ENCODE assay signal across 18 cellular contexts in genomic region chr5:41637424-41637823, GRCh38.
DNase-seq lines count a peak whose midpoint lies in the region; TF ChIP-seq lines count a peak whose summit lies in the region.
"Had no signal": no experiment of that assay in that cellular context is flagged by ENCODE, and none has a peak within 500 bp of the region (broad histone marks: within the 10 kb centered on the region; RNA-seq: fewer than 3 reads in every experiment).

No MANE protein-coding gene starts in this region.

- no peak overlapping the region for H3K27ac ChIP-seq in mammary epithelial cell (ENCODE audit: insufficient read depth, low read depth, low read length)
- H3K27ac ChIP-seq: lower lobe of right lung, thyroid gland had no signal

- H3K27me3 Mint-ChIP-seq in MCF 10A (ENCODE audit: insufficient read depth, unreplicated experiment) (peaks cover 41% of the 10 kb centered on the region), type B pancreatic cell (no peaks in the 10 kb centered on the region), HFFc6 (ENCODE audit: insufficient read depth) (peaks cover 3% of the 10 kb centered on the region; the same call in 1 of the 2 replicates)

- H3K9me3 Mint-ChIP-seq in MCF 10A (ENCODE audit: unreplicated experiment) (no peaks in the 10 kb centered on the region), type B pancreatic cell (no peaks in the 10 kb centered on the region), HFFc6 (no peaks in the 10 kb centered on the region)
- H3K9me3 Mint-ChIP-seq: stimulated activated naive B cell treated with anti-CD40 and anti-IgM and Interleukin-4, amounts not matched to agents 10 μg/mL and 1 μg/mL and 100 μg/mL, for 72 hours had no signal

- H3K4me3 Mint-ChIP-seq in MCF 10A (ENCODE audit: unreplicated experiment), result no peak overlapping the region
- peak overlapping the region; percentile 39 for H3K4me3 Mint-ChIP-seq in type B pancreatic cell
- no peak overlapping the region for H3K4me3 Mint-ChIP-seq in HFFc6
- H3K4me3 Mint-ChIP-seq: activated naive CD8-positive, alpha-beta T cell; naive B cell; stimulated activated naive B cell treated with anti-CD40 and anti-IgM and Interleukin-4, amounts not matched to agents 10 μg/mL and 1 μg/mL and 100 μg/mL, for 72 hours had no signal

- BruUV-seq in mammary epithelial cell (replicated peaks; lab: Mats Ljungman, UMichigan) (no TSS peak), MCF 10A (replicated peaks; lab: Mats Ljungman, UMichigan) (no TSS peak)

- no peaks in the 10 kb centered on the region for H3K4me1 Mint-ChIP-seq in MCF 10A (ENCODE audit: insufficient read depth, unreplicated experiment)
- H3K4me1 Mint-ChIP-seq in type B pancreatic cell (ENCODE audit: unreplicated experiment), result peaks cover 12% of the 10 kb centered on the region
- H3K4me1 Mint-ChIP-seq in HFFc6 (ENCODE audit: low read depth), result no peaks in the 10 kb centered on the region
- H3K4me1 Mint-ChIP-seq: naive B cell; stimulated activated naive B cell treated with anti-CD40 and anti-IgM and Interleukin-4, amounts not matched to agents 10 μg/mL and 1 μg/mL and 100 μg/mL, for 72 hours had no signal

- H2AFZ ChIP-seq in mammary epithelial cell (ENCODE audit: low read depth, low read length), result peak overlapping the region; percentile 17

- intact Hi-C loops in mammary epithelial cell (cut with micrococcal nuclease) (loop anchor here (5.0 kb wide), 1 partner anchor 290 kb away; no protein-coding TSS in a partner anchor), MCF 10A (cut with micrococcal nuclease) (no loop called here)

- H4K20me1 ChIP-seq in mammary epithelial cell (ENCODE audit: insufficient read depth, low read length), result no peaks in the 10 kb centered on the region

- POLR2A ChIA-PET in MCF 10A (lab: Yijun Ruan, JAX), result no interaction called here

- in situ Hi-C loops in mammary epithelial cell (cut with MboI; ENCODE audit: low sequenced_read_pairs in 2 of 2), result loop anchor here in 1 of 2 donors (25.0 kb wide), 1 partner anchor 325 kb away; no protein-coding TSS in a partner anchor

- H3K4me2 ChIP-seq in mammary epithelial cell (ENCODE audit: insufficient read depth, low read depth, low read length), result no peak overlapping the region

- no peak overlapping the region for H3K4me3 ChIP-seq in mammary epithelial cell (replicated peaks in 1 of 3; ENCODE audit: insufficient read depth in 1 of 3, low read depth in 2 of 3, low read length in 3 of 3)
- H3K4me3 ChIP-seq: lower lobe of right lung, thyroid gland had no signal

- H3K9ac ChIP-seq in mammary epithelial cell (ENCODE audit: insufficient read depth, low read length), result no peak overlapping the region

- H3K36me3 ChIP-seq in mammary epithelial cell (ENCODE audit: insufficient read depth, low read length), result no peaks in the 10 kb centered on the region
- H3K36me3 ChIP-seq: lower lobe of right lung, thyroid gland had no signal

- H3K4me1 ChIP-seq in mammary epithelial cell (ENCODE audit: insufficient read depth, low read length), result no peaks in the 10 kb centered on the region
- H3K4me1 ChIP-seq: lower lobe of right lung, thyroid gland had no signal

- WGBS in mammary epithelial cell (ENCODE audit: low coverage, missing lambda C conversion rate), result 54% methylated on average over 5 of the region's 8 CpGs

- H3K79me2 ChIP-seq in mammary epithelial cell (ENCODE audit: insufficient read depth, low read length), result no peaks in the 10 kb centered on the region

- no peaks in the 10 kb centered on the region for H3K36me3 Mint-ChIP-seq in MCF 10A (ENCODE audit: insufficient read depth, unreplicated experiment)
- no peaks in the 10 kb centered on the region for H3K36me3 Mint-ChIP-seq in type B pancreatic cell
- H3K36me3 Mint-ChIP-seq in HFFc6 (ENCODE audit: low read depth), result no peaks in the 10 kb centered on the region
- H3K36me3 Mint-ChIP-seq: activated naive CD8-positive, alpha-beta T cell; naive B cell; stimulated activated naive B cell treated with anti-CD40 and anti-IgM and Interleukin-4, amounts not matched to agents 10 μg/mL and 1 μg/mL and 100 μg/mL, for 72 hours had no signal

- H3K27ac Mint-ChIP-seq in MCF 10A (ENCODE audit: low read depth, unreplicated experiment) (no peak overlapping the region), type B pancreatic cell (peak overlapping the region; percentile 44), HFFc6 (no peak overlapping the region)
- H3K27ac Mint-ChIP-seq: activated naive CD8-positive, alpha-beta T cell; naive B cell; stimulated activated naive B cell treated with anti-CD40 and anti-IgM and Interleukin-4, amounts not matched to agents 10 μg/mL and 1 μg/mL and 100 μg/mL, for 72 hours had no signal

- no peaks in the 10 kb centered on the region for H3K27me3 ChIP-seq in mammary epithelial cell (ENCODE audit: insufficient read depth, low read length)
- H3K27me3 ChIP-seq: thyroid gland had no signal

- CTCF ChIA-PET in mammary epithelial cell (lab: Charles Lee; ENCODE audit: low non-redundant PET), result no interaction called here
- CTCF ChIA-PET in MCF 10A (lab: Yijun Ruan, JAX), result interaction anchor here (0.5 to 3.9 kb wide), 3 partner anchors 11 to 366 kb away, joined by 3 to 16 read pairs (median 3); no protein-coding TSS in a partner anchor

- dilution Hi-C loops in mammary epithelial cell (cut with HindIII; ENCODE audit: low sequenced_read_pairs), result no loop called here

- TF ChIP-seq CTCF in mammary epithelial cell (conservative IDR thresholded peaks at IDR 0.05 in 1 of 2, IDR thresholded peaks at IDR 0.05 in 1 of 2; ENCODE audit: extremely low read depth in 1 of 2, insufficient read depth in 1 of 2, low read depth in 1 of 2, low read length in 2 of 2) (no peak), MCF 10A (IDR thresholded peaks at IDR 0.05; ENCODE audit: unreplicated experiment) (no peak), type B pancreatic cell (conservative IDR thresholded peaks at IDR 0.05) (no peak), HFFc6 (IDR thresholded peaks at IDR 0.05) (no peak)

- DNase-seq in mammary epithelial cell (no peak), MCF 10A (ENCODE audit: unreplicated experiment) (no peak), RPMI7951 (ENCODE audit: low read depth) (peak; percentile 43), foreskin melanocyte (peak; percentile 55), type B pancreatic cell (ENCODE audit: extremely low spot score, unreplicated experiment) (no peak), NCI-H2029 (lab: John Stamatoyannopoulos, UW) (no peak), HFFc6 (no peak), Kasumi-1 (lab: John Stamatoyannopoulos, UW) (no peak)
- DNase-seq: 8988T; activated CD4-positive, alpha-beta T cell treated with anti-CD3 and anti-CD28 coated beads, Interleukin-2, amount 50 U/mL, for 1 hour; activated T-cell treated with anti-CD3 and anti-CD28 coated beads, Interleukin-2, amount 50 U/mL, for 1 hour; DMS 273 treated with DMSO at 0.1 percent for 48 hours; lower lobe of right lung; naive B cell; NCI-H774; stimulated activated naive B cell treated with anti-CD40 and anti-IgM and Interleukin-4, amounts not matched to agents 10 μg/mL and 1 μg/mL and 100 μg/mL, for 72 hours; thyroid gland had no signal

- H3K9me3 ChIP-seq in mammary epithelial cell (replicated peaks; ENCODE audit: insufficient read depth, low read length), result no peaks in the 10 kb centered on the region
- H3K9me3 ChIP-seq: lower lobe of right lung, thyroid gland had no signal

Comparison
In these comparisons a context has a peak if more than half of its experiments do, and no peak if none do; other contexts are left out.
1. DNase-seq: peak in RPMI7951 (single experiment) and foreskin melanocyte (single experiment); none in mammary epithelial cell (single experiment), MCF 10A (single experiment), type B pancreatic cell (single experiment), NCI-H2029 (single experiment), HFFc6 (single experiment) and Kasumi-1 (0 of 2).